Comparison of ENCODE assay signal across 1 cellular context in genomic region chr14:89432226-89432625, GRCh38.
TF ChIP-seq lines count a peak whose summit lies in the region.

No MANE protein-coding gene starts in this region.

TF ChIP-seq in IMR-90, 13 proteins besides CTCF, POLR2A, EP300 and RAD21 (continued from another document):
- no peak for TF ChIP-seq USF2 (IDR thresholded peaks at IDR 0.05; ENCODE audit: low read depth, low read length)
- TF ChIP-seq MXI1 (IDR thresholded peaks at IDR 0.05; ENCODE audit: borderline replicate concordance, low read depth, low read length): no peak
- no peak for TF ChIP-seq RFX5 (IDR thresholded peaks at IDR 0.05; ENCODE audit: low read depth, low read length)
- TF ChIP-seq BHLHE40 (IDR thresholded peaks at IDR 0.05; ENCODE audit: low read depth, low read length): no peak
- no peak for TF ChIP-seq MAZ (IDR thresholded peaks at IDR 0.05; ENCODE audit: borderline replicate concordance, low read depth, low read length)
- no peak for TF ChIP-seq CHD1 (IDR thresholded peaks at IDR 0.05; ENCODE audit: low read depth, low read length)
- no peak for TF ChIP-seq ELK1 (IDR thresholded peaks at IDR 0.05; ENCODE audit: borderline replicate concordance, low read depth, low read length)
